8 cellular contexts compared by ENCODE assay signal in the genomic region with DNA sequence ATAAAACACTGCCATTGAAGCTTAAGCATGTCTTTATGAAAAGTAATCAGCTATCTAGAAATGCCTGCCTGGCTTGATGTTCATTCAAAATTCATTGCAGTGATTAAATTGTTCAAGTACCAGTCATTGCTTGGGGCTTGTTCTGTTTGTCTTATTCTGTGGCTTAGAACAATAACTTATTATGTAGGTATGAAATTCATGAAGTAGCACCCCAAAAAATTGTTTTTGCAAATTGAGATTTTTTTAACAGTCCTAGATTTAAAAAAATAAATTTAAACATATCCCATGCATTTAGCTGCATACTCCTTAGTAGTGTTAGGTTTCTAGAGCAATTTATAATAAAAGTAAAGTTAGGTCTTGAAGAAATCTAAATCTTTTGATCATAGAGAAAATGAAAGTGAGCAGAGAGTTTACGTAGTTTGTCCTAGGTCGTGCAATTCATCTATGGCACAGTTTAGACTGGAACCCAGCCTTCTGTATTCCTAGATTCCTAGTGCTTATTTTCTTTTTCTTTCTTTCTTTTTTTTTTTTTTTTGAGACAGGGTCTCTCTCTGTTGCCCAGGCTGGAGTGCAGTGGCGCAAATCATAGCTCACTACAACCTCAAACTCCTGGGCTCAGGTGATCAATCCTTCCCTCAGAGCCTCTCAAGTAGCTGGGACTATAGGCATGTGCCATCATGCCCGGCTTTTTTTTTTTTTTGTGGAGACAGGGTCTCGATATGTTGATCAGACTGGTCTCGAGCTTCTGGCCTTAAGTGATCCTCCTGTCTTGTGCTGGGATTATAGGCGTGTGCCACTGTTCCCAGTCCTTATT. TPM values are rescaled to one million over a fixed set of nuclear protein-coding genes. Genes with fewer than 3 reads are reported as not detected.
DNase-seq lines count a peak whose midpoint lies in the region; ATAC-seq, FAIRE-seq and TF ChIP-seq lines count a peak whose summit lies in the region.

No MANE protein-coding gene starts in this region.

- H3K27ac Mint-ChIP-seq in activated CD4-positive, alpha-beta memory T cell treated with anti-CD3 and anti-CD28 coated beads, Interleukin-2, amount 10 ng/mL, durations not matched to agents 7 days and 5 days: peak overlapping the region; percentile 80

- POLR2A ChIA-PET in activated CD4-positive, alpha-beta memory T cell treated with anti-CD3 and anti-CD28 coated beads, Interleukin-2, amount 10 ng/mL, durations not matched to agents 7 days and 5 days (lab: Charles Lee): interaction anchor here (1.2 to 1.9 kb wide), 2 partner anchors 9 to 496 kb away, joined by 4 to 20 read pairs; partner anchors contain the start of genes DNAI4, MIER1 and SERBP1

- FAIRE-seq in A204.1 (lab: Jason Lieb, UNC): peak; percentile 53
- peak; percentile 58 for FAIRE-seq in H54 (lab: Jason Lieb, UNC)

- DNase-seq in H54 (ENCODE audit: insufficient read length, low spot score): no peak
- no peak for DNase-seq in activated CD4-positive, alpha-beta memory T cell treated with anti-CD3 and anti-CD28 coated beads, Interleukin-2, amount 10 ng/mL, durations not matched to agents 7 days and 5 days
- peak; percentile 26 for DNase-seq in kidney glomerular epithelial cell (lab: John Stamatoyannopoulos, UW)
- no peak for DNase-seq in NCI-H2029 (lab: John Stamatoyannopoulos, UW)
- DNase-seq in DMS153 (lab: John Stamatoyannopoulos, UW): no peak
- no peak for DNase-seq in SIG-M5 (lab: John Stamatoyannopoulos, UW)

- no peak for ATAC-seq in GM18519 (IDR thresholded peaks at IDR 0.05; ENCODE audit: low FRiP score, unreplicated experiment)

- H3K4me1 Mint-ChIP-seq in activated CD4-positive, alpha-beta memory T cell treated with anti-CD3 and anti-CD28 coated beads, Interleukin-2, amount 10 ng/mL, durations not matched to agents 7 days and 5 days: peaks cover 63% of the 10 kb centered on the region

- no peaks in the 10 kb centered on the region for H3K9me3 Mint-ChIP-seq in activated CD4-positive, alpha-beta memory T cell treated with anti-CD3 and anti-CD28 coated beads, Interleukin-2, amount 10 ng/mL, durations not matched to agents 7 days and 5 days

- no peaks in the 10 kb centered on the region for H3K27me3 Mint-ChIP-seq in activated CD4-positive, alpha-beta memory T cell treated with anti-CD3 and anti-CD28 coated beads, Interleukin-2, amount 10 ng/mL, durations not matched to agents 7 days and 5 days

- TF ChIP-seq POLR2A in H54 (IDR thresholded peaks at IDR 0.05; ENCODE audit: low read depth, low read length): no peak

- CTCF ChIA-PET in activated CD4-positive, alpha-beta memory T cell treated with anti-CD3 and anti-CD28 coated beads, Interleukin-2, amount 10 ng/mL, durations not matched to agents 7 days and 5 days (lab: Charles Lee): interaction anchor here (0.7 to 1.2 kb wide), 3 partner anchors 9 to 902 kb away, joined by 3 to 5 read pairs (median 4); partner anchors contain the start of genes DNAI4 and MIER1

- H3K4me3 Mint-ChIP-seq in activated CD4-positive, alpha-beta memory T cell treated with anti-CD3 and anti-CD28 coated beads, Interleukin-2, amount 10 ng/mL, durations not matched to agents 7 days and 5 days: peak overlapping the region; percentile 61

- H3K36me3 Mint-ChIP-seq in activated CD4-positive, alpha-beta memory T cell treated with anti-CD3 and anti-CD28 coated beads, Interleukin-2, amount 10 ng/mL, durations not matched to agents 7 days and 5 days (ENCODE audit: low read depth): peaks cover 36% of the 10 kb centered on the region

RNA-seq across cellular contexts. Expression of gene MIER1, which starts 9.3 kb away (rescaled TPM):
- total RNA-seq in activated CD4-positive, alpha-beta memory T cell treated with anti-CD3 and anti-CD28 coated beads, Interleukin-2, amount 10 ng/mL, durations not matched to agents 7 days and 5 days: 10 to 100 TPM; 61.7 to 62.0 TPM

RNA-seq across cellular contexts. Expression of gene DNAI4, which starts 9.4 kb away (rescaled TPM):
- total RNA-seq in activated CD4-positive, alpha-beta memory T cell treated with anti-CD3 and anti-CD28 coated beads, Interleukin-2, amount 10 ng/mL, durations not matched to agents 7 days and 5 days: 1 to 10 TPM; 1.4 to 2.7 TPM
